19 cellular contexts compared by ENCODE assay signal in the genomic region with DNA sequence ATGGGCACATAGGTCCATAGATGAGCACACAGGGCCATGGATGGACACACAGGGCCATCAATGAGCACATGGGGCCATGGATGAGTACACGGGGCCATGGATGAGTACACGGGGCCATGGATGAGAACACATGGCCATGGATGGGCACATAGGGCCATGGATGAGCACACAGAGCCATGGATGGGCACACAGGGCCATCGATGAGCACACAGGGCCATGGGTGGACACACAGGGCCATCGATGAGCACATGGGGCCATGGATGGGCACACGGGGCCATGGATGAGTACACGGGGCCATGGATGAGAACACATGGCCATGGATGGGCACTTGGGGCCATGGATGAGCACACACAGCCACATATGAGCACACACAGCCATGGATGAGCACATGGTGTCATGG.
"Had no signal": no experiment of that assay in that cellular context is flagged by ENCODE, and none has a peak within 500 bp of the region (broad histone marks: within the 10 kb centered on the region; RNA-seq: fewer than 3 reads in every experiment).

No MANE protein-coding gene starts in this region.

- H3K4me3 ChIP-seq: adrenal gland, ascending aorta, heart left ventricle, left lung, neural progenitor cell, ovary, psoas muscle, right atrium auricular region, SK-N-MC, skin epidermis, tibial nerve had no signal

- H3K9me3 ChIP-seq: adrenal gland, ascending aorta, heart left ventricle, left lung, ovary, psoas muscle, right atrium auricular region, tibial nerve had no signal

- ATAC-seq: activated CD4-positive, alpha-beta T cell treated with anti-CD3 and anti-CD28 coated beads for 36 hours; heart left ventricle; left lung; naive thymus-derived CD8-positive, alpha-beta T cell; T-helper 17 cell had no signal

- H3K4me1 ChIP-seq: adrenal gland, ascending aorta, heart left ventricle, left lung, neural progenitor cell, psoas muscle, right atrium auricular region had no signal

- H3K36me3 ChIP-seq: adrenal gland, ascending aorta, heart left ventricle, left lung, neural progenitor cell, ovary, right atrium auricular region, tibial nerve had no signal

- DNase-seq: activated naive CD4-positive, alpha-beta T cell; activated T-cell treated with anti-CD3 and anti-CD28 coated beads for 4 hours; effector CD4-positive, alpha-beta T cell; naive thymus-derived CD8-positive, alpha-beta T cell; stimulated activated CD4-positive, alpha-beta T cell treated with anti-CD3 and anti-CD28 coated beads, Interleukin-1b, Interleukin-23, amount 100 ng/mL, for 48 hours; SW 1271 had no signal

- H3K27me3 ChIP-seq: adrenal gland, ascending aorta, heart left ventricle, left lung, neural progenitor cell, ovary, right atrium auricular region, tibial nerve had no signal

- H3K9ac ChIP-seq: neural progenitor cell had no signal

- H3K27ac ChIP-seq: adrenal gland, ascending aorta, heart left ventricle, left lung, neural progenitor cell, ovary, psoas muscle, right atrium auricular region, SK-N-MC, skin epidermis, tibial nerve had no signal

- H3K4me2 ChIP-seq: neural progenitor cell had no signal

- H2AFZ ChIP-seq: neural progenitor cell had no signal
